Comparison of ENCODE assay signal across 14 cellular contexts in genomic region chr10:121833387-121833786, GRCh38.
A peak's percentile ranks its signal among the peaks of the same experiment; 100 is the strongest.
DNase-seq lines count a peak whose midpoint lies in the region; ATAC-seq and TF ChIP-seq lines count a peak whose summit lies in the region.
"Had no signal": no experiment of that assay in that cellular context is flagged by ENCODE, and none has a peak within 500 bp of the region (broad histone marks: within the 10 kb centered on the region; RNA-seq: fewer than 3 reads in every experiment).

No MANE protein-coding gene starts in this region.

- no peaks in the 10 kb centered on the region for H4K20me1 ChIP-seq in smooth muscle cell (ENCODE audit: low read depth)
- H4K20me1 ChIP-seq: BLaER1 had no signal

- H3F3A ChIP-seq in smooth muscle cell (ENCODE audit: low read depth): peaks cover 13% of the 10 kb centered on the region

- TF ChIP-seq CTCF in cardiac muscle cell (IDR thresholded peaks at IDR 0.05; ENCODE audit: low read depth, low read length): no peak
- TF ChIP-seq CTCF in right atrium auricular region (IDR thresholded peaks at IDR 0.05): no peak
- no peak for TF ChIP-seq CTCF in fibroblast of the aortic adventitia (IDR thresholded peaks at IDR 0.05; ENCODE audit: insufficient read depth, low read length)
- no peak for TF ChIP-seq CTCF in smooth muscle cell (IDR thresholded peaks at IDR 0.05; ENCODE audit: borderline replicate concordance, insufficient read depth, poor library complexity, severe bottlenecking)
- TF ChIP-seq CTCF in gastrocnemius medialis (IDR thresholded peaks at IDR 0.05 in 4 of 5, conservative IDR thresholded peaks at IDR 0.05 in 1 of 5): no peak

- H3K79me2 ChIP-seq in smooth muscle cell (ENCODE audit: low read depth): no peaks in the 10 kb centered on the region

- H3K9ac ChIP-seq in smooth muscle cell (ENCODE audit: low read depth): no peak overlapping the region
- H3K9ac ChIP-seq: BLaER1 had no signal

- H3K9me3 ChIP-seq in cardiac muscle cell (ENCODE audit: low read depth) (no peaks in the 10 kb centered on the region), right atrium auricular region (no peaks in the 10 kb centered on the region), smooth muscle cell (replicated peaks; ENCODE audit: low read depth) (no peaks in the 10 kb centered on the region), gastrocnemius medialis (no peaks in the 10 kb centered on the region)
- H3K9me3 ChIP-seq: BLaER1 had no signal

- ATAC-seq in GM21619 (IDR thresholded peaks at IDR 0.05; ENCODE audit: unreplicated experiment) (no peak), gastrocnemius medialis (no peak)

- H3K27me3 ChIP-seq in cardiac muscle cell (no peaks in the 10 kb centered on the region), right atrium auricular region (no peaks in the 10 kb centered on the region), smooth muscle cell (ENCODE audit: low read depth) (no peaks in the 10 kb centered on the region), gastrocnemius medialis (no peaks in the 10 kb centered on the region)
- H3K27me3 ChIP-seq: BLaER1 had no signal

- no peak overlapping the region for H3K4me3 ChIP-seq in cardiac muscle cell
- H3K4me3 ChIP-seq in right atrium auricular region: no peak overlapping the region
- no peak overlapping the region for H3K4me3 ChIP-seq in fibroblast of the aortic adventitia (ENCODE audit: low read depth, low read length)
- no peak overlapping the region for H3K4me3 ChIP-seq in smooth muscle cell
- H3K4me3 ChIP-seq in gastrocnemius medialis: no peak overlapping the region
- H3K4me3 ChIP-seq: BLaER1 had no signal

- in situ Hi-C loops in gastrocnemius medialis (cut with MboI; ENCODE audit: low sequenced_read_pairs in 4 of 4): no loop called here

- peak overlapping the region; percentile 33 for H3K4me2 ChIP-seq in smooth muscle cell
- H3K4me2 ChIP-seq: BLaER1 had no signal

- H3K4me1 ChIP-seq in cardiac muscle cell (ENCODE audit: low read depth) (peaks cover 27% of the 10 kb centered on the region), right atrium auricular region (no peaks in the 10 kb centered on the region), smooth muscle cell (ENCODE audit: low read depth) (peaks cover 14% of the 10 kb centered on the region), gastrocnemius medialis (peaks cover 0 to 3% of the 10 kb centered on the region in 2 donors)
- H3K4me1 ChIP-seq: BLaER1 had no signal

- TF ChIP-seq POLR2A in gastrocnemius medialis (IDR thresholded peaks at IDR 0.05): no peak

- H3K36me3 ChIP-seq in cardiac muscle cell (no peaks in the 10 kb centered on the region), right atrium auricular region (peaks cover 23% of the 10 kb centered on the region), smooth muscle cell (ENCODE audit: low read depth) (no peaks in the 10 kb centered on the region), gastrocnemius medialis (peaks cover 0 to 30% of the 10 kb centered on the region in 2 donors)

- 18% methylated on average over 1 of the region's 1 CpG for WGBS in smooth muscle cell (ENCODE audit: low lambda C conversion rate)

- peak overlapping the region; percentile 60 for H3K27ac ChIP-seq in cardiac muscle cell
- no peak overlapping the region for H3K27ac ChIP-seq in right atrium auricular region
- peak overlapping the region; percentile 30 for H3K27ac ChIP-seq in smooth muscle cell (ENCODE audit: low read depth)
- H3K27ac ChIP-seq in gastrocnemius medialis: no peak overlapping the region
- H3K27ac ChIP-seq: 22Rv1, BLaER1, HL-60 had no signal

- DNase-seq in cardiac muscle cell (ENCODE audit: low read depth in 1 of 2, low spot score in 1 of 2) (peak in 1 of 2 donors; percentile 11), right atrium auricular region (ENCODE audit: low spot score) (no peak), OCI-M1 (lab: John Stamatoyannopoulos, UW) (peak; percentile 62), fibroblast of the aortic adventitia (ENCODE audit: low read depth) (peak; percentile 18), smooth muscle cell (lab: John Stamatoyannopoulos, UW; ENCODE audit: unreplicated experiment) (no peak), cortex of kidney (lab: John Stamatoyannopoulos, UW) (no peak), gastrocnemius medialis (no peak)
- DNase-seq: AML-193, DMS79, HCEC 1CT had no signal

- intact Hi-C loops in gastrocnemius medialis (cut with DNase I; ENCODE audit: low total_unique reads): no loop called here

- H2AFZ ChIP-seq in smooth muscle cell (ENCODE audit: low read depth): no peak overlapping the region

Comparison
In these comparisons a context has a peak if more than half of its experiments do, and no peak if none do; other contexts are left out.
1. H3K27ac ChIP-seq: peak in cardiac muscle cell (single experiment) and smooth muscle cell (single experiment); none in right atrium auricular region (0 of 2) and gastrocnemius medialis (0 of 4).
2. DNase-seq: peak in OCI-M1 (single experiment) and fibroblast of the aortic adventitia (single experiment); none in right atrium auricular region (single experiment), smooth muscle cell (single experiment), cortex of kidney (single experiment) and gastrocnemius medialis (0 of 2).